Comparison of ENCODE assay signal across 27 cellular contexts in the genomic region with DNA sequence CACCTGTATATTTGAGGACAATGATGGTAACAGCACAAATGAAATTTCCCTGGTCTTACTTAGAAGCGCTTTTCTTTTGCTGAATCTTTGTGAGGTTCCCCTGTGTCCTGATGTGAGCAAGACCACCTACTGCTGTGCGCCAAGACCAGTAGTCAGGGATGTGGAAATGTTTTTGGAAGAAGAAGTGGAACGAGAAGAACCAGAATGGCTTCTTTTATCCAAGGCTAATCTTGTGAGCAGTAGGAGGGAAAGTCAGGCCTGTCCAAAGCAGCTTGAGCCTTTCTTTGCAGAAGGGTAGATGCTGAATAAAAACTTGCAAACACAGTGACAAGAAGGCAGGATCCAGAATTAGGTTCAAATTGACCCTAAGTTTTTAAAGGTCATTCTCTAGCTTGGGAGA.
"Had no signal": no experiment of that assay in that cellular context is flagged by ENCODE, and none has a peak within 500 bp of the region (broad histone marks: within the 10 kb centered on the region; RNA-seq: fewer than 3 reads in every experiment).

No MANE protein-coding gene starts in this region.

- H3K36me3 Mint-ChIP-seq: activated CD4-positive, alpha-beta memory T cell treated with anti-CD3 and anti-CD28 coated beads for 36 hours; activated naive CD4-positive, alpha-beta T cell treated with anti-CD3 and anti-CD28 coated beads, Interleukin-2, amount 50 U/mL, for 72 hours had no signal

- H3K27ac ChIP-seq: adrenal gland, body of pancreas, WERI-Rb-1 had no signal

- DNase-seq: activated CD4-positive, alpha-beta memory T cell treated with anti-CD3 and anti-CD28 coated beads for 36 hours; activated CD4-positive, alpha-beta T cell treated with anti-CD3 and anti-CD28 coated beads for 36 hours; activated CD4-positive, alpha-beta T cell treated with anti-CD3 and anti-CD28 coated beads, Interleukin-2, amount 50 U/mL, for 1 hour; activated CD8-positive, alpha-beta memory T cell treated with anti-CD3 and anti-CD28 coated beads, Interleukin-2, amount 50 U/mL, for 4 hours; activated gamma-delta T cell treated with Interleukin-2 at 50 U/mL for 16 hours; activated naive CD4-positive, alpha-beta T cell treated with anti-CD3 and anti-CD28 coated beads for 36 hours; activated T-cell treated with anti-CD3 and anti-CD28 coated beads for 4 hours; activated T-cell treated with anti-CD3 and anti-CD28 coated beads, Interleukin-2, amount 50 U/mL, for 4 hours; adrenal gland; body of pancreas; cerebellar nuclear complex; NCI-H1105; NCI-H1417 treated with DMSO at 0.1 percent for 48 hours; NCI-H187 treated with DMSO at 0.1 percent for 48 hours; NCI-H2081; NCI-H2171 treated with DMSO at 0.1 percent for 48 hours; NCI-H2227 treated with DMSO at 0.1 percent for 48 hours; NCI-H446 treated with DMSO at 0.1 percent for 48 hours; NCI-H524; NK-92 treated with Interleukin-12 subunit alpha and Interleukin-12 subunit beta, amount 100 ng/mL, for 24 hours; Right ventricle myocardium superior; SW 1271; T-helper 1 cell; T1000; WERI-Rb-1 had no signal

- H3K4me3 Mint-ChIP-seq: activated CD4-positive, alpha-beta memory T cell treated with anti-CD3 and anti-CD28 coated beads for 36 hours; activated CD4-positive, alpha-beta T cell treated with anti-CD3 and anti-CD28 coated beads for 36 hours; activated naive CD4-positive, alpha-beta T cell treated with anti-CD3 and anti-CD28 coated beads for 36 hours; activated T-cell treated with anti-CD3 and anti-CD28 coated beads, Interleukin-2, amount 50 U/mL, for 4 hours; activated T-helper 1 cell treated with anti-CD3 and anti-CD28 coated beads, Interleukin-12 subunit alpha, Interleukin-12 subunit beta, Interleukin-2, Interleukin-4 antibody, amounts not matched to agents 30 ng/mL and 10 ng/mL and 1 ng/mL, durations not matched to agents 14 hours and 24 hours and 36 hours had no signal

- H3K27me3 Mint-ChIP-seq: activated CD4-positive, alpha-beta memory T cell treated with anti-CD3 and anti-CD28 coated beads for 36 hours; activated CD4-positive, alpha-beta T cell treated with anti-CD3 and anti-CD28 coated beads for 36 hours had no signal

- H3K27ac Mint-ChIP-seq: activated CD4-positive, alpha-beta memory T cell treated with anti-CD3 and anti-CD28 coated beads for 36 hours; activated CD4-positive, alpha-beta T cell treated with anti-CD3 and anti-CD28 coated beads for 36 hours; activated naive CD4-positive, alpha-beta T cell treated with anti-CD3 and anti-CD28 coated beads for 36 hours; activated naive CD4-positive, alpha-beta T cell treated with anti-CD3 and anti-CD28 coated beads, Interleukin-2, amount 50 U/mL, for 72 hours; activated T-helper 1 cell treated with anti-CD3 and anti-CD28 coated beads, Interleukin-12 subunit alpha, Interleukin-12 subunit beta, Interleukin-2, Interleukin-4 antibody, amounts not matched to agents 30 ng/mL and 10 ng/mL and 1 ng/mL, durations not matched to agents 14 hours and 24 hours and 36 hours had no signal

- H3K4me1 ChIP-seq: adrenal gland, body of pancreas had no signal

- H3K4me3 ChIP-seq: adrenal gland, body of pancreas had no signal

- H3K4me1 Mint-ChIP-seq: activated CD4-positive, alpha-beta T cell treated with anti-CD3 and anti-CD28 coated beads for 36 hours had no signal

- H3K9me3 Mint-ChIP-seq: activated CD4-positive, alpha-beta memory T cell treated with anti-CD3 and anti-CD28 coated beads for 36 hours; activated naive CD4-positive, alpha-beta T cell treated with anti-CD3 and anti-CD28 coated beads for 36 hours; activated T-helper 1 cell treated with anti-CD3 and anti-CD28 coated beads, Interleukin-12 subunit alpha, Interleukin-12 subunit beta, Interleukin-2, Interleukin-4 antibody, amounts not matched to agents 30 ng/mL and 10 ng/mL and 1 ng/mL, durations not matched to agents 14 hours and 24 hours and 36 hours had no signal

- H3K9me3 ChIP-seq: adrenal gland, body of pancreas had no signal

- H3K27me3 ChIP-seq: adrenal gland, body of pancreas had no signal

- ATAC-seq: activated CD4-positive, alpha-beta T cell treated with anti-CD3 and anti-CD28 coated beads for 36 hours; activated naive CD4-positive, alpha-beta T cell treated with anti-CD3 and anti-CD28 coated beads, Interleukin-2, amount 50 U/mL, for 72 hours; activated T-cell treated with anti-CD3 and anti-CD28 coated beads, Interleukin-2, amount 50 U/mL, for 4 hours; body of pancreas had no signal

- H3K36me3 ChIP-seq: adrenal gland, WERI-Rb-1 had no signal
